ENCODE assay signal across 18 cellular contexts in the genomic region with DNA sequence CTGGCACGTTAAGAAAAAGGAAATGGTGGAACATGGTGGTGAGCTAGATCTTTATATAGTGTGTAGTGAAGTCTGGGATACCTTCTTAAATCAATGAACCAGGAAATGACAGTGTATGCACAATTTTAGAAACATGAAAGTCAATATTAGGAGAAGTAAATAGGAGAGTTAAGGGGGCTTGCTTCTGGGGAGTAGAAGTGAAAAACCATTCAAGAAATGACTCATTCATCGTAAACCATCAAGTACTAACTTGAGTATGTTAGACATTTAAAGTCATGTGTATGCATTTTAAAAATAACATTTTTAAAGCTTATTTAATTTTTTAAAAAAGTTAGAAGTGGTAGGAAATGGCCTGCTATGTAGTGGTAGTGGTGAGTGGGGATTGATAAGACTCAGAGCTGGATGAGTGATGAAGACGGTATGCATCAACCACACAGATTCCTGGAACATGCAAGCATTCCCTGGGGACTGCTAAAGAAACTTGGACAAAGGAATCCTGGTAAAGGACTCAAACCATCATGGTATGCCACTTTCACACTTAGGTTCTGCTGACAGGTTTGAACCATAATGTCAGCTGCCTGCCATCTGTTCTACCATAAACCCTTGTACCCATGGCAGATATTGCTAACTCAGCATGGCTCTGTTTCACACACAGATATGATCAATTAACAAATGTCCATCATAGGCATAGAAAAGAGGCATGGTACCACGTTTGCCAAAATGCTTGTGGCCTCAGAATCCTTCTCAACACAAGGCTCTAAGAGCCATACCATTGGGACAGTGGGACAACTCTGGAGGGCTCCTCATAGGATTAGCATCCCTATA. TPM values are rescaled to one million over a fixed set of nuclear protein-coding genes. Genes with fewer than 3 reads are reported as not detected.
DNase-seq lines count a peak whose midpoint lies in the region; ATAC-seq and TF ChIP-seq lines count a peak whose summit lies in the region.
"Had no signal": no experiment of that assay in that cellular context is flagged by ENCODE, and none has a peak within 500 bp of the region (broad histone marks: within the 10 kb centered on the region; RNA-seq: fewer than 3 reads in every experiment).

No MANE protein-coding gene starts in this region.

- peak overlapping the region; percentile 9 for H2BK5ac ChIP-seq in IMR-90 (ENCODE audit: low read depth, low read length, poor library complexity, severe bottlenecking)
- no peak overlapping the region for H2BK5ac ChIP-seq in mesenchymal stem cell (ENCODE audit: low read depth, low read length, poor library complexity, severe bottlenecking)

- TF ChIP-seq CTCF in IMR-90 (conservative IDR thresholded peaks at IDR 0.05; ENCODE audit: low read depth, low read length) (no peak), brain microvascular endothelial cell (IDR thresholded peaks at IDR 0.05; ENCODE audit: low read depth, low read length, missing control alignments) (no peak)
- no peak for TF ChIP-seq CTCF in CD4-positive, alpha-beta T cell (IDR thresholded peaks at IDR 0.05)

- H2BK15ac ChIP-seq in IMR-90 (ENCODE audit: low read depth, low read length) (peak overlapping the region; percentile 56; the same call in 1 of the 3 replicates), mesenchymal stem cell (ENCODE audit: low read depth, poor library complexity, severe bottlenecking) (no peak overlapping the region)

- H3K9me3 ChIP-seq in IMR-90 (ENCODE audit: control insufficient read depth, insufficient read depth, low read length) (no peaks in the 10 kb centered on the region), mesenchymal stem cell (ENCODE audit: control insufficient read depth, low read length) (no peaks in the 10 kb centered on the region)
- no peaks in the 10 kb centered on the region for H3K9me3 ChIP-seq in CD4-positive, alpha-beta T cell (ENCODE audit: control insufficient read depth, low read length)
- H3K9me3 ChIP-seq: transverse colon had no signal

- H2BK20ac ChIP-seq in IMR-90 (ENCODE audit: low read depth, low read length) = peak overlapping the region; percentile 15

- H2BK120ac ChIP-seq in IMR-90 (ENCODE audit: low read depth, low read length) (peak overlapping the region; percentile 0; the same call in 1 of the 2 replicates), mesenchymal stem cell (ENCODE audit: low read depth, low read length) (no peak overlapping the region)

- DNase-seq in COLO829 (ENCODE audit: low spot score) (peak; percentile 48), IMR-90 (peak; percentile 76), brain microvascular endothelial cell (peak; percentile 82), mesenchymal stem cell (peak; percentile 80), 8988T (no peak), H4 (ENCODE audit: low spot score) (no peak)
- no peak for DNase-seq in CD4-positive, alpha-beta T cell
- DNase-seq: activated CD4-positive, alpha-beta T cell treated with anti-CD3 and anti-CD28 coated beads for 48 hours; activated CD8-positive, alpha-beta memory T cell treated with anti-CD3 and anti-CD28 coated beads, Interleukin-2, amount 50 U/mL, for 48 hours; activated naive CD4-positive, alpha-beta T cell treated with anti-CD3 and anti-CD28 coated beads for 36 hours; DMS79; NCI-H146; stimulated activated CD4-positive, alpha-beta T cell treated with anti-CD3 and anti-CD28 coated beads, Interleukin-12 subunit alpha, Interleukin-12 subunit beta, amount 100 ng/mL, for 4 hours; stimulated activated naive B cell treated with anti-CD40 and anti-IgM and Interleukin-4, amounts not matched to agents 10 μg/mL and 1 μg/mL and 100 μg/mL, for 72 hours; transverse colon had no signal

- ATAC-seq in IMR-90 (ENCODE audit: low read depth) (peak; percentile 87), GM21526 (IDR thresholded peaks at IDR 0.05; ENCODE audit: low FRiP score, unreplicated experiment) (no peak)
- no peak for ATAC-seq in CD4-positive, alpha-beta T cell (ENCODE audit: poor library complexity)
- ATAC-seq: stimulated activated naive B cell treated with anti-CD40 and anti-IgM and Interleukin-4, amounts not matched to agents 10 μg/mL and 1 μg/mL and 100 μg/mL, for 72 hours had no signal

- H4K91ac ChIP-seq in IMR-90 (ENCODE audit: insufficient read depth, low read depth, low read length) = peak overlapping the region; percentile 36
- no peak overlapping the region for H4K91ac ChIP-seq in mesenchymal stem cell (ENCODE audit: low read length)

- H3K9me1 ChIP-seq in IMR-90 (ENCODE audit: insufficient read depth, low read length) = no peaks in the 10 kb centered on the region

- intact Hi-C loops in IMR-90 (cut with micrococcal nuclease) = no loop called here
- intact Hi-C loops in CD4-positive, alpha-beta T cell (cut with DNase I, micrococcal nuclease) = no loop called here

- no CpG with 5 or more reads among the region's 4 CpGs for WGBS in IMR-90 (ENCODE audit: extremely low coverage in 2 of 2, insufficient read length in 1 of 2), 2 experiments
- 66% methylated on average over 3 of the region's 4 CpGs for whole genome bisulfite sequencing in mesenchymal stem cell

- H2AK5ac ChIP-seq in IMR-90 (ENCODE audit: low read depth, low read length) (no peak overlapping the region; the same call in 1 of the 2 replicates), mesenchymal stem cell (ENCODE audit: low read length, severe bottlenecking) (no peak overlapping the region)

- H3K18ac ChIP-seq in IMR-90 (ENCODE audit: low read depth, low read length) (peak overlapping the region; percentile 48; the same call in 1 of the 2 replicates), mesenchymal stem cell (ENCODE audit: low read depth in 1 of 2, low read length in 2 of 2) (no peak overlapping the region)

- H2AFZ ChIP-seq in IMR-90 (replicated peaks; ENCODE audit: low read length, poor library complexity) = no peak overlapping the region
- no peak overlapping the region for H2AFZ ChIP-seq in mesenchymal stem cell (ENCODE audit: low read depth, low read length)

- H3K9ac ChIP-seq in IMR-90 (ENCODE audit: low read depth, low read length) (no peak overlapping the region), mesenchymal stem cell (ENCODE audit: low read length) (no peak overlapping the region)

- H3K14ac ChIP-seq in IMR-90 (replicated peaks; ENCODE audit: low read depth, low read length) (no peak overlapping the region), mesenchymal stem cell (ENCODE audit: low read length in 2 of 2) (no peak overlapping the region)

- H3K36me3 ChIP-seq in IMR-90 (ENCODE audit: control insufficient read depth, insufficient read depth, low read length) (no peaks in the 10 kb centered on the region), brain microvascular endothelial cell (replicated peaks) (no peaks in the 10 kb centered on the region), mesenchymal stem cell (ENCODE audit: control insufficient read depth in 1 of 2, insufficient read depth in 2 of 2, low read depth in 1 of 2, low read length in 2 of 2) (no peaks in the 10 kb centered on the region)
- H3K36me3 ChIP-seq: transverse colon had no signal

- BruUV-seq in IMR-90 (replicated peaks; lab: Mats Ljungman, UMichigan) = no TSS peak

- no peak overlapping the region for H3K23ac ChIP-seq in IMR-90 (ENCODE audit: low read depth, low read length)
- no peak overlapping the region for H3K23ac ChIP-seq in mesenchymal stem cell (ENCODE audit: low read length in 2 of 2)

- no peaks in the 10 kb centered on the region for H3K36me3 Mint-ChIP-seq in CD4-positive, alpha-beta T cell (ENCODE audit: low read depth)
- H3K36me3 Mint-ChIP-seq: brain; CD14-positive monocyte; stimulated activated naive B cell treated with anti-CD40 and anti-IgM and Interleukin-4, amounts not matched to agents 10 μg/mL and 1 μg/mL and 100 μg/mL, for 72 hours had no signal

- H3K79me1 ChIP-seq in IMR-90 (ENCODE audit: low read depth in 1 of 2, low read length in 2 of 2) = no peaks in the 10 kb centered on the region
- no peaks in the 10 kb centered on the region for H3K79me1 ChIP-seq in mesenchymal stem cell (replicated peaks; ENCODE audit: low read length, poor library complexity, severe bottlenecking)

- dilution Hi-C loops in IMR-90 (cut with HindIII; ENCODE audit: low sequenced_read_pairs, unreplicated experiment) = no loop called here

- H3K4me1 Mint-ChIP-seq in CD4-positive, alpha-beta T cell (ENCODE audit: low read depth) = no peaks in the 10 kb centered on the region
- H3K4me1 Mint-ChIP-seq: brain had no signal

- peaks cover 5% of the 10 kb centered on the region for H3K27me3 Mint-ChIP-seq in CD4-positive, alpha-beta T cell

- H4K8ac ChIP-seq in IMR-90 (ENCODE audit: low read depth in 2 of 2, low read length in 2 of 2) = no peak overlapping the region
- H4K8ac ChIP-seq in mesenchymal stem cell (ENCODE audit: low read length) = no peak overlapping the region

- no peak overlapping the region for H3K27ac ChIP-seq in IMR-90 (ENCODE audit: insufficient read depth, low read length)
- H3K27ac ChIP-seq in brain microvascular endothelial cell = no peak overlapping the region
- no peak overlapping the region for H3K27ac ChIP-seq in mesenchymal stem cell (ENCODE audit: low read length, poor library complexity, severe bottlenecking)
- no peak overlapping the region for H3K27ac ChIP-seq in CD4-positive, alpha-beta T cell (ENCODE audit: low read depth, low read length)
- H3K27ac ChIP-seq: transverse colon had no signal

- H3K56ac ChIP-seq in IMR-90 (ENCODE audit: extremely low read depth, insufficient read depth, low read length) = peak overlapping the region; percentile 36; the same call in 1 of the 2 replicates

- H3K4me3 ChIP-seq in IMR-90 (ENCODE audit: insufficient read depth, low read depth, low read length) = no peak overlapping the region
- H3K4me3 ChIP-seq in brain microvascular endothelial cell (ENCODE audit: low read depth, low read length) = no peak overlapping the region
- no peak overlapping the region for H3K4me3 ChIP-seq in mesenchymal stem cell (ENCODE audit: insufficient read depth in 1 of 2, low read depth in 1 of 2, low read length in 2 of 2)
- H3K4me3 ChIP-seq: transverse colon had no signal

- H4K5ac ChIP-seq in IMR-90 (ENCODE audit: low read depth, low read length) = no peak overlapping the region; the same call in 1 of the 2 replicates

- no peak overlapping the region for H3K4ac ChIP-seq in IMR-90 (ENCODE audit: low read depth, low read length)
- no peak overlapping the region for H3K4ac ChIP-seq in mesenchymal stem cell (ENCODE audit: low read depth in 1 of 2, low read length in 2 of 2)

- CTCF ChIA-PET in IMR-90 (lab: Yijun Ruan, JAX) = no interaction called here
- CTCF ChIA-PET in CD4-positive, alpha-beta T cell (lab: Charles Lee) = no interaction called here

- peaks cover 2% of the 10 kb centered on the region; the same call in 1 of the 2 replicates for H3K4me1 ChIP-seq in IMR-90 (ENCODE audit: control insufficient read depth, insufficient read depth, low read length)
- H3K4me1 ChIP-seq in mesenchymal stem cell (ENCODE audit: control insufficient read depth, insufficient read depth, low read depth, low read length) = peaks cover 1% of the 10 kb centered on the region
- H3K4me1 ChIP-seq: transverse colon had no signal

- H4K20me1 ChIP-seq in IMR-90 (ENCODE audit: insufficient read depth, low read length) = no peaks in the 10 kb centered on the region

- H3K9me3 Mint-ChIP-seq in CD4-positive, alpha-beta T cell = peaks cover 8% of the 10 kb centered on the region
- H3K9me3 Mint-ChIP-seq: activated naive CD4-positive, alpha-beta T cell treated with anti-CD3 and anti-CD28 coated beads for 36 hours had no signal

- in situ Hi-C loops in IMR-90 (cut with MboI; ENCODE audit: low sequenced_read_pairs) = no loop called here
- in situ Hi-C loops in brain microvascular endothelial cell (cut with HindIII; ENCODE audit: low pct_ligation_motif_present, low sequenced_read_pairs) = no loop called here

- H3K4me2 ChIP-seq in IMR-90 (ENCODE audit: low read depth, low read length) = no peak overlapping the region
- H3K4me2 ChIP-seq in mesenchymal stem cell (ENCODE audit: low read length, poor library complexity, severe bottlenecking) = no peak overlapping the region

- H3K27me3 ChIP-seq in IMR-90 (ENCODE audit: control insufficient read depth, insufficient read depth, low read length) = no peaks in the 10 kb centered on the region; the same call in 1 of the 2 replicates
- no peaks in the 10 kb centered on the region for H3K27me3 ChIP-seq in brain microvascular endothelial cell (replicated peaks)
- H3K27me3 ChIP-seq in mesenchymal stem cell (ENCODE audit: control insufficient read depth in 1 of 2, insufficient read depth in 1 of 2, low read length in 2 of 2) = no peaks in the 10 kb centered on the region
- H3K27me3 ChIP-seq in CD4-positive, alpha-beta T cell (ENCODE audit: control insufficient read depth, insufficient read depth, low read length) = no peaks in the 10 kb centered on the region
- H3K27me3 ChIP-seq: transverse colon had no signal

- H2AK9ac ChIP-seq in IMR-90 (replicated peaks; ENCODE audit: low read depth, low read length, poor library complexity) = no peak overlapping the region

- H2BK12ac ChIP-seq in mesenchymal stem cell (ENCODE audit: low read length in 2 of 2) = no peak overlapping the region

- no peak overlapping the region for H3K4me3 Mint-ChIP-seq in CD4-positive, alpha-beta T cell
- H3K4me3 Mint-ChIP-seq: activated naive CD4-positive, alpha-beta T cell treated with anti-CD3 and anti-CD28 coated beads for 36 hours; brain; CD14-positive monocyte; stimulated activated naive B cell treated with anti-CD40 and anti-IgM and Interleukin-4, amounts not matched to agents 10 μg/mL and 1 μg/mL and 100 μg/mL, for 72 hours had no signal

- POLR2A ChIA-PET in IMR-90 (lab: Charles Lee; ENCODE audit: unreplicated experiment) = no interaction called here
- POLR2A ChIA-PET in CD4-positive, alpha-beta T cell (lab: Charles Lee) = no interaction called here

- TF ChIP-seq RAD21 in IMR-90 (IDR thresholded peaks at IDR 0.05; ENCODE audit: low read length) = no peak

- H3K27ac Mint-ChIP-seq in CD4-positive, alpha-beta T cell = no peak overlapping the region
- H3K27ac Mint-ChIP-seq: activated naive CD4-positive, alpha-beta T cell treated with anti-CD3 and anti-CD28 coated beads for 36 hours; brain; CD14-positive monocyte; stimulated activated naive B cell treated with anti-CD40 and anti-IgM and Interleukin-4, amounts not matched to agents 10 μg/mL and 1 μg/mL and 100 μg/mL, for 72 hours had no signal

- TF ChIP-seq POLR2A in IMR-90 (IDR thresholded peaks at IDR 0.05; ENCODE audit: low read depth, low read length) = no peak

RNA-seq across cellular contexts. Expression of a gene that starts 28.9 kb away (rescaled TPM):
- 13.3 and 16.7 TPM in 2 replicates for total RNA-seq in IMR-90 (2012; rRNA removed)
- 5.4 and 6.5 TPM in 2 replicates for polyA plus RNA-seq in IMR-90 (2012; rRNA removed)
- 4.0 and 4.8 TPM in 2 replicates for polyA plus RNA-seq in IMR-90 (2012; cell fraction: cytosol; rRNA removed)
- polyA plus RNA-seq in IMR-90 (2012; cell fraction: nucleus; rRNA removed; ENCODE audit: low replicate concordance) = 5.3 and 10.2 TPM in 2 replicates
- polyA plus RNA-seq in mesenchymal stem cell (2013, experiment 1 of 2) = 20.7 TPM
- polyA plus RNA-seq in mesenchymal stem cell (2013, experiment 2 of 2) = 20.9 TPM
- not detected for total RNA-seq in CD4-positive, alpha-beta T cell
- 5.1 and 5.8 TPM in 2 replicates for total RNA-seq in H4 (2014; rRNA removed; shearing (Covaris generic))
- total RNA-seq: activated naive CD4-positive, alpha-beta T cell treated with anti-CD3 and anti-CD28 coated beads for 36 hours had no signal

Comparison
In these comparisons a context has a peak if more than half of its experiments do, and no peak if none do; other contexts are left out.
1. DNase-seq: peak in COLO829 (single experiment), IMR-90 (single experiment), brain microvascular endothelial cell (single experiment) and mesenchymal stem cell (single experiment); none in CD4-positive, alpha-beta T cell (0 of 10), 8988T (single experiment) and H4 (single experiment).